In the genomic region with DNA sequence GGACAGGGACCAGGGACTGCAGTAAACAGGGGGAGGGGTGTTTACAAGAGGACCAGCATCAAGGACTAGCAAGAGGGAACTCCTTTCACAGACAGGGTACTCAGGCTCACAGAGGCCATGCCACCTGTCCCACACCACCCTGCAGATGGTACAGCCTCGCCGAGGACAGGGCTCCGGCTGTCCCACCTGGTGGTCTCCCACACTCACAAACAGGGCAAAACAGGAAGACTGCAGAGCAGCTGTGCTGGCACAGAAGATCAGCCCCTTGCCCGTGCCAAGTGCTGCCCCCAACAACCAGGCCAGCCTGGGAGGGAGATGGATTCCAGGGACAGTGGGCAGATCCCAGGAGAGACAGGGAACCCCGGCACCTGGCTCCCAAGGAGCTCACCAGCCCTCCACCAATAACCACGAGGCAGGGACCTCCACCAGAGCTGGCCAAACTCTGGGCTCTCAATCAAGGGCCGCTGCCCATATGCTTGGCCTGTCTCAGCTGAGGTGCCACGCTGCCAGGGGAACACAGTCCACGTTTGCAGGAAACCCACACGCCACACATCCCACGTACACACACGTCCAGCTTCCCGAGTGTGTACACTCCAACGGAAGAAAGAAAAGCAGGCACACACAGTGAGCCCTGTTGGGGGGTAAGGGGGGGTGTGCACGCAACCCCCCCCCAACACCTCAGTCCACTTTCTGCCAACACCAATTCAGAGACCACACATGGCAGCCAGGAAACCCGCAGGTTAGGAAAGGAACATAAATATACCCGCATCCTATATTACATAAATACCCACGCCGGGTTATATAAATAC, we compare ENCODE assay signal across 8 cellular contexts. TPM values are rescaled to one million over a fixed set of nuclear protein-coding genes. Genes with fewer than 3 reads are reported as not detected.
A peak's percentile ranks its signal among the peaks of the same experiment; 100 is the strongest.
DNase-seq lines count a peak whose midpoint lies in the region; ATAC-seq lines count a peak whose summit lies in the region.

No MANE protein-coding gene starts in this region.

- H3K9ac ChIP-seq in iPS-20b (ENCODE audit: low read depth, low read length): peak overlapping the region; percentile 95

- DNase-seq in C1 segment of cervical spinal cord (lab: John Stamatoyannopoulos, UW): peak in 8 of 14 donors; percentile 41 to 74 (median 54)
- peak; percentile 41 for DNase-seq in LHCN-M2 (ENCODE audit: low read depth)
- no peak for DNase-seq in activated naive CD8-positive, alpha-beta T cell treated with anti-CD3 and anti-CD28 coated beads, Interleukin-2, amount 50 U/mL, for 24 hours
- no peak for DNase-seq in stimulated activated naive B cell treated with anti-CD40 and anti-IgM and Interleukin-4, amounts not matched to agents 10 μg/mL and 1 μg/mL and 100 μg/mL, for 72 hours
- DNase-seq in NCI-H2081 treated with DMSO at 0.1 percent for 48 hours (lab: John Stamatoyannopoulos, UW): no peak
- no peak for DNase-seq in NCI-H2107 treated with DMSO at 0.1 percent for 48 hours (lab: John Stamatoyannopoulos, UW; ENCODE audit: unreplicated experiment)

- H3K4me1 ChIP-seq in iPS-20b (ENCODE audit: insufficient read depth, low read length): peaks cover 37% of the 10 kb centered on the region

- peaks cover 15% of the 10 kb centered on the region for H3K36me3 Mint-ChIP-seq in activated naive CD8-positive, alpha-beta T cell treated with anti-CD3 and anti-CD28 coated beads, Interleukin-2, amount 50 U/mL, for 24 hours (ENCODE audit: low read depth)
- peaks cover 22 to 38% of the 10 kb centered on the region in 2 donors for H3K36me3 Mint-ChIP-seq in stimulated activated naive B cell treated with anti-CD40 and anti-IgM and Interleukin-4, amounts not matched to agents 10 μg/mL and 1 μg/mL and 100 μg/mL, for 72 hours

- H3K9me3 ChIP-seq in iPS-20b (ENCODE audit: insufficient read depth, low read depth, low read length): no peaks in the 10 kb centered on the region

- H3K9me3 Mint-ChIP-seq in activated naive CD8-positive, alpha-beta T cell treated with anti-CD3 and anti-CD28 coated beads, Interleukin-2, amount 50 U/mL, for 24 hours: no peaks in the 10 kb centered on the region
- H3K9me3 Mint-ChIP-seq in stimulated activated naive B cell treated with anti-CD40 and anti-IgM and Interleukin-4, amounts not matched to agents 10 μg/mL and 1 μg/mL and 100 μg/mL, for 72 hours: no peaks in the 10 kb centered on the region

- no peak for ATAC-seq in activated naive CD8-positive, alpha-beta T cell treated with anti-CD3 and anti-CD28 coated beads, Interleukin-2, amount 50 U/mL, for 24 hours
- peak in 1 of 2 donors; percentile 5 for ATAC-seq in stimulated activated naive B cell treated with anti-CD40 and anti-IgM and Interleukin-4, amounts not matched to agents 10 μg/mL and 1 μg/mL and 100 μg/mL, for 72 hours (replicated peaks)
- ATAC-seq in HG03139 (IDR thresholded peaks at IDR 0.05; ENCODE audit: unreplicated experiment): no peak

- peaks cover 42% of the 10 kb centered on the region for H3K36me3 ChIP-seq in iPS-20b (ENCODE audit: insufficient read depth, low read depth, low read length)

- H3K27me3 ChIP-seq in iPS-20b (ENCODE audit: insufficient read depth, low read length): no peaks in the 10 kb centered on the region

- H3K27ac ChIP-seq in iPS-20b (ENCODE audit: low read length): peak overlapping the region; percentile 18

- H3K4me1 Mint-ChIP-seq in activated naive CD8-positive, alpha-beta T cell treated with anti-CD3 and anti-CD28 coated beads, Interleukin-2, amount 50 U/mL, for 24 hours: peaks cover 59% of the 10 kb centered on the region
- peaks cover 66 to 77% of the 10 kb centered on the region in 2 donors for H3K4me1 Mint-ChIP-seq in stimulated activated naive B cell treated with anti-CD40 and anti-IgM and Interleukin-4, amounts not matched to agents 10 μg/mL and 1 μg/mL and 100 μg/mL, for 72 hours

- peak overlapping the region; percentile 87 for H3K27ac Mint-ChIP-seq in activated naive CD8-positive, alpha-beta T cell treated with anti-CD3 and anti-CD28 coated beads, Interleukin-2, amount 50 U/mL, for 24 hours
- peak overlapping the region; percentile 92 for H3K27ac Mint-ChIP-seq in stimulated activated naive B cell treated with anti-CD40 and anti-IgM and Interleukin-4, amounts not matched to agents 10 μg/mL and 1 μg/mL and 100 μg/mL, for 72 hours

- peak overlapping the region; percentile 91 for H3K4me3 Mint-ChIP-seq in activated naive CD8-positive, alpha-beta T cell treated with anti-CD3 and anti-CD28 coated beads, Interleukin-2, amount 50 U/mL, for 24 hours
- H3K4me3 Mint-ChIP-seq in stimulated activated naive B cell treated with anti-CD40 and anti-IgM and Interleukin-4, amounts not matched to agents 10 μg/mL and 1 μg/mL and 100 μg/mL, for 72 hours: peak overlapping the region; percentile 89 to 95

- no peaks in the 10 kb centered on the region for H3K27me3 Mint-ChIP-seq in activated naive CD8-positive, alpha-beta T cell treated with anti-CD3 and anti-CD28 coated beads, Interleukin-2, amount 50 U/mL, for 24 hours
- H3K27me3 Mint-ChIP-seq in stimulated activated naive B cell treated with anti-CD40 and anti-IgM and Interleukin-4, amounts not matched to agents 10 μg/mL and 1 μg/mL and 100 μg/mL, for 72 hours: no peaks in the 10 kb centered on the region

- peak overlapping the region; percentile 92 for H3K4me3 ChIP-seq in iPS-20b (ENCODE audit: low read length)

RNA-seq across cellular contexts. Expression of a gene that starts 2.0 kb away (rescaled TPM):
- 121 and 134 TPM in 2 replicates for total RNA-seq in LHCN-M2 (2014; rRNA removed)
- polyA plus RNA-seq in LHCN-M2 (2012): 120 TPM

RNA-seq across cellular contexts. Expression of a gene that starts 42.4 kb away (rescaled TPM):
- 61.3 and 70.6 TPM in 2 replicates for total RNA-seq in LHCN-M2 (2014; rRNA removed)
- 57.6 TPM for polyA plus RNA-seq in LHCN-M2 (2012)

Comparison
In these comparisons a context has a peak if more than half of its experiments do, and no peak if none do; other contexts are left out.
1. DNase-seq: peak in C1 segment of cervical spinal cord (8 of 14) and LHCN-M2 (single experiment); none in activated naive CD8-positive, alpha-beta T cell treated with anti-CD3 and anti-CD28 coated beads, Interleukin-2, amount 50 U/mL, for 24 hours (single experiment), stimulated activated naive B cell treated with anti-CD40 and anti-IgM and Interleukin-4, amounts not matched to agents 10 μg/mL and 1 μg/mL and 100 μg/mL, for 72 hours (single experiment), NCI-H2081 treated with DMSO at 0.1 percent for 48 hours (single experiment) and NCI-H2107 treated with DMSO at 0.1 percent for 48 hours (single experiment).